Comparison of ENCODE assay signal across 18 cellular contexts in genomic region chr14:68919129-68919927, GRCh38. TPM values are rescaled to one million over a fixed set of nuclear protein-coding genes. Genes with fewer than 3 reads are reported as not detected.
DNase-seq lines count a peak whose midpoint lies in the region; ATAC-seq and TF ChIP-seq lines count a peak whose summit lies in the region.
"Had no signal": no experiment of that assay in that cellular context is flagged by ENCODE, and none has a peak within 500 bp of the region (broad histone marks: within the 10 kb centered on the region; RNA-seq: fewer than 3 reads in every experiment).

No MANE protein-coding gene starts in this region.

- POLR2A ChIA-PET in naive thymus-derived CD4-positive, alpha-beta T cell (lab: Charles Lee), result interaction anchor here (1.7 kb wide), 1 partner anchor 58 kb away, joined by 4 read pairs; no protein-coding TSS in a partner anchor

- CTCF ChIA-PET in naive thymus-derived CD4-positive, alpha-beta T cell (lab: Charles Lee), result interaction anchor here (0.6 to 1.1 kb wide), 4 partner anchors 9 to 140 kb away, joined by 3 to 8 read pairs (median 3); no protein-coding TSS in a partner anchor

- H3K36me3 ChIP-seq in ascending aorta (peaks cover 47 to 77% of the 10 kb centered on the region in 2 donors), thyroid gland (peaks cover 0 to 3% of the 10 kb centered on the region in 2 donors)
- peaks cover 0 to 74% (median 14%) of the 10 kb centered on the region in 3 experiments for H3K36me3 ChIP-seq in naive thymus-derived CD4-positive, alpha-beta T cell (ENCODE audit: control insufficient read depth in 2 of 3, insufficient read depth in 3 of 3, low read length in 3 of 3)

- peak overlapping the region; percentile 71 for H3K27ac ChIP-seq in ascending aorta
- H3K27ac ChIP-seq in naive thymus-derived CD4-positive, alpha-beta T cell (ENCODE audit: low read depth, low read length), result peak overlapping the region; percentile 44
- H3K27ac ChIP-seq in thyroid gland, result no peak overlapping the region
- H3K27ac ChIP-seq: C4-2B had no signal

- H3K9me3 ChIP-seq in ascending aorta (no peaks in the 10 kb centered on the region), thyroid gland (no peaks in the 10 kb centered on the region)
- H3K9me3 ChIP-seq in naive thymus-derived CD4-positive, alpha-beta T cell (ENCODE audit: control insufficient read depth in 2 of 3, low read length in 3 of 3), result no peaks in the 10 kb centered on the region
- H3K9me3 ChIP-seq: spleen had no signal

- intact Hi-C loops in ascending aorta (cut with DNase I) (loop anchor here (10.0 kb wide), 1 partner anchor 55 kb away; the partner anchor contains the start of gene ACTN1), thyroid gland (cut with DNase I) (loop anchor here (2.0 to 5.0 kb wide), 2 partner anchors 17 to 58 kb away; partner anchors contain the start of gene ACTN1)
- intact Hi-C loops in naive thymus-derived CD4-positive, alpha-beta T cell (cut with micrococcal nuclease), result no loop called here

- H3K4me3 Mint-ChIP-seq in activated T-cell treated with anti-CD3 and anti-CD28 coated beads, Interleukin-2, amount 50 U/mL, for 24 hours, result no peak overlapping the region
- no peak overlapping the region for H3K4me3 Mint-ChIP-seq in activated T-cell treated with anti-CD3 and anti-CD28 coated beads, Interleukin-2, amount 50 U/mL, for 4 hours
- peak overlapping the region in 8 of 10 donors; percentile 21 to 76 (median 63) for H3K4me3 Mint-ChIP-seq in naive thymus-derived CD4-positive, alpha-beta T cell
- H3K4me3 Mint-ChIP-seq: T-helper 2 cell treated with Interferon-gamma antibody and Interleukin-4, amounts not matched to agents 5 μg/mL and 100 μg/mL, for 36 hours had no signal

- no peaks in the 10 kb centered on the region for H3K27me3 ChIP-seq in ascending aorta
- no peaks in the 10 kb centered on the region for H3K27me3 ChIP-seq in naive thymus-derived CD4-positive, alpha-beta T cell (ENCODE audit: control insufficient read depth in 2 of 2, insufficient read depth in 2 of 2, low read length in 2 of 2)
- H3K27me3 ChIP-seq in thyroid gland, result no peaks in the 10 kb centered on the region

- WGBS in thyroid gland, 2 donors, result 67 to 71% methylated on average over 8 of the region's 8 CpGs

- H3K27ac Mint-ChIP-seq in activated T-cell treated with anti-CD3 and anti-CD28 coated beads, Interleukin-2, amount 50 U/mL, for 24 hours, result peak overlapping the region; percentile 57
- peak overlapping the region in 8 of 9 donors; percentile 20 to 89 (median 84) for H3K27ac Mint-ChIP-seq in naive thymus-derived CD4-positive, alpha-beta T cell

- H3K36me3 Mint-ChIP-seq in activated T-cell treated with anti-CD3 and anti-CD28 coated beads, Interleukin-2, amount 50 U/mL, for 24 hours (ENCODE audit: low read depth), result peaks cover 73% of the 10 kb centered on the region
- H3K36me3 Mint-ChIP-seq in activated T-cell treated with anti-CD3 and anti-CD28 coated beads, Interleukin-2, amount 50 U/mL, for 4 hours (ENCODE audit: insufficient read depth), result peaks cover 10% of the 10 kb centered on the region
- peaks cover 6 to 63% (median 15%) of the 10 kb centered on the region in 5 donors for H3K36me3 Mint-ChIP-seq in naive thymus-derived CD4-positive, alpha-beta T cell

- TF ChIP-seq POLR2A in thyroid gland (IDR thresholded peaks at IDR 0.05), result no peak
- no peak for TF ChIP-seq POLR2A in GM18505 (IDR thresholded peaks at IDR 0.05; ENCODE audit: borderline replicate concordance, extremely low read depth, insufficient read depth, insufficient read length)

- no peak for ATAC-seq in activated T-cell treated with anti-CD3 and anti-CD28 coated beads, Interleukin-2, amount 50 U/mL, for 4 hours
- no peak for ATAC-seq in naive thymus-derived CD4-positive, alpha-beta T cell
- no peak for ATAC-seq in GM18868 (IDR thresholded peaks at IDR 0.05; ENCODE audit: unreplicated experiment)
- no peak for ATAC-seq in GM18505 (IDR thresholded peaks at IDR 0.05; ENCODE audit: unreplicated experiment)
- ATAC-seq: left ventricle myocardium superior had no signal

- no peak overlapping the region for H3K4me3 ChIP-seq in ascending aorta
- H3K4me3 ChIP-seq in naive thymus-derived CD4-positive, alpha-beta T cell (ENCODE audit: low read length), result no peak overlapping the region
- H3K4me3 ChIP-seq in thyroid gland (replicated peaks in 1 of 3), result no peak overlapping the region
- H3K4me3 ChIP-seq: spleen had no signal

- TF ChIP-seq CTCF in ascending aorta (IDR thresholded peaks at IDR 0.05), result no peak
- TF ChIP-seq CTCF in thyroid gland (IDR thresholded peaks at IDR 0.05), result peak in 2 of 6 experiments; percentile 8 to 23

- H3K4me1 ChIP-seq in ascending aorta, result peaks cover 24 to 82% of the 10 kb centered on the region in 2 donors
- H3K4me1 ChIP-seq in naive thymus-derived CD4-positive, alpha-beta T cell (ENCODE audit: control insufficient read depth in 2 of 2, insufficient read depth in 2 of 2, low read length in 2 of 2), result peaks cover 0 to 43% of the 10 kb centered on the region in 2 donors
- peaks cover 4 to 9% of the 10 kb centered on the region in 2 donors for H3K4me1 ChIP-seq in thyroid gland

- DNase-seq in activated T-cell treated with anti-CD3 and anti-CD28 coated beads, Interleukin-2, amount 50 U/mL, for 24 hours, result no peak
- DNase-seq in activated T-cell treated with anti-CD3 and anti-CD28 coated beads, Interleukin-2, amount 50 U/mL, for 4 hours, result no peak
- DNase-seq in ascending aorta (ENCODE audit: low spot score in 2 of 2), result no peak
- no peak for DNase-seq in naive thymus-derived CD4-positive, alpha-beta T cell
- peak; percentile 77 to 78 for DNase-seq in thyroid gland
- DNase-seq in T1000 (lab: John Stamatoyannopoulos, UW), result no peak
- DNase-seq: activated T-cell treated with anti-CD3 and anti-CD28 coated beads, Interleukin-2, amount 50 U/mL, for 1 hour; DND-41; left ventricle myocardium superior; NCI-H1105 treated with DMSO at 0.1 percent for 48 hours; NCI-H2171 treated with DMSO at 0.1 percent for 48 hours; NCI-H748 treated with DMSO at 0.1 percent for 48 hours; OCI-M1; spleen had no signal

- H3K9me3 Mint-ChIP-seq in activated T-cell treated with anti-CD3 and anti-CD28 coated beads, Interleukin-2, amount 50 U/mL, for 24 hours, result peaks cover 2% of the 10 kb centered on the region
- no peaks in the 10 kb centered on the region for H3K9me3 Mint-ChIP-seq in activated T-cell treated with anti-CD3 and anti-CD28 coated beads, Interleukin-2, amount 50 U/mL, for 4 hours
- no peaks in the 10 kb centered on the region for H3K9me3 Mint-ChIP-seq in naive thymus-derived CD4-positive, alpha-beta T cell
- H3K9me3 Mint-ChIP-seq: T-helper 2 cell treated with Interferon-gamma antibody and Interleukin-4, amounts not matched to agents 5 μg/mL and 100 μg/mL, for 36 hours had no signal

- H3K27me3 Mint-ChIP-seq in activated T-cell treated with anti-CD3 and anti-CD28 coated beads, Interleukin-2, amount 50 U/mL, for 24 hours, result no peaks in the 10 kb centered on the region
- H3K27me3 Mint-ChIP-seq in activated T-cell treated with anti-CD3 and anti-CD28 coated beads, Interleukin-2, amount 50 U/mL, for 4 hours (ENCODE audit: low read depth), result no peaks in the 10 kb centered on the region
- H3K27me3 Mint-ChIP-seq in naive thymus-derived CD4-positive, alpha-beta T cell, result no peaks in the 10 kb centered on the region

- peaks cover 36% of the 10 kb centered on the region for H3K4me1 Mint-ChIP-seq in activated T-cell treated with anti-CD3 and anti-CD28 coated beads, Interleukin-2, amount 50 U/mL, for 24 hours (ENCODE audit: low read depth)
- peaks cover 21% of the 10 kb centered on the region for H3K4me1 Mint-ChIP-seq in activated T-cell treated with anti-CD3 and anti-CD28 coated beads, Interleukin-2, amount 50 U/mL, for 4 hours (ENCODE audit: low read depth)
- peaks cover 13 to 92% (median 70%) of the 10 kb centered on the region in 7 donors for H3K4me1 Mint-ChIP-seq in naive thymus-derived CD4-positive, alpha-beta T cell

RNA-seq across cellular contexts. Expression of gene ACTN1, which starts 59.8 kb away (rescaled TPM):
- total RNA-seq in activated T-cell treated with anti-CD3 and anti-CD28 coated beads, Interleukin-2, amount 50 U/mL, for 4 hours, result 10 to 100 TPM; 47.0 to 77.1 (median 56.2) TPM
- 814 TPM for total RNA-seq in ascending aorta
- total RNA-seq in naive thymus-derived CD4-positive, alpha-beta T cell, result 100 to 1,000 TPM in 4 of 5 experiments, 10 to 100 TPM in 1; 41.3 to 249 (median 227) TPM
- 100 to 1,000 TPM; 188 to 390 TPM for polyA plus RNA-seq in naive thymus-derived CD4-positive, alpha-beta T cell
- total RNA-seq in thyroid gland, result 10 to 100 TPM; 48.1 to 90.4 (median 64.8) TPM

Comparison
In these comparisons a context has a peak if more than half of its experiments do, and no peak if none do; other contexts are left out.
1. DNase-seq: peak in thyroid gland (2 of 2); none in activated T-cell treated with anti-CD3 and anti-CD28 coated beads, Interleukin-2, amount 50 U/mL, for 24 hours (single experiment), activated T-cell treated with anti-CD3 and anti-CD28 coated beads, Interleukin-2, amount 50 U/mL, for 4 hours (single experiment), ascending aorta (0 of 2), naive thymus-derived CD4-positive, alpha-beta T cell (0 of 9) and T1000 (single experiment).
2. H3K4me3 Mint-ChIP-seq: peak in naive thymus-derived CD4-positive, alpha-beta T cell (8 of 10); none in activated T-cell treated with anti-CD3 and anti-CD28 coated beads, Interleukin-2, amount 50 U/mL, for 24 hours (single experiment) and activated T-cell treated with anti-CD3 and anti-CD28 coated beads, Interleukin-2, amount 50 U/mL, for 4 hours (single experiment).
3. H3K27ac ChIP-seq: peak in ascending aorta (2 of 2) and naive thymus-derived CD4-positive, alpha-beta T cell (single experiment); none in thyroid gland (0 of 3).
4. intact Hi-C loops: an anchor here in ascending aorta (10.0 kb wide) and thyroid gland (2.0 to 5.0 kb wide); none called in naive thymus-derived CD4-positive, alpha-beta T cell.